ENCODE assay signal across 17 cellular contexts in genomic region chr16:14449334-14449733, GRCh38.
A peak's percentile ranks its signal among the peaks of the same experiment; 100 is the strongest.
DNase-seq lines count a peak whose midpoint lies in the region; ATAC-seq, FAIRE-seq and TF ChIP-seq lines count a peak whose summit lies in the region.
"Had no signal": no experiment of that assay in that cellular context is flagged by ENCODE, and none has a peak within 500 bp of the region (broad histone marks: within the 10 kb centered on the region; RNA-seq: fewer than 3 reads in every experiment).

No MANE protein-coding gene starts in this region.

- H3K9me1 ChIP-seq in K562 (ENCODE audit: control insufficient read depth, insufficient read depth, low read length): no peaks in the 10 kb centered on the region

- H3K9me3 ChIP-seq in HEK293 (ENCODE audit: control insufficient read depth, insufficient read depth, low read depth, low read length) (no peaks in the 10 kb centered on the region), PC-3 (ENCODE audit: low read length) (no peaks in the 10 kb centered on the region), K562 (replicated peaks; ENCODE audit: control insufficient read depth, insufficient read depth, low read depth, low read length) (no peaks in the 10 kb centered on the region), Caco-2 (no peaks in the 10 kb centered on the region)

- H3K9me3 Mint-ChIP-seq in Calu3 (ENCODE audit: low read depth, unreplicated experiment): no peaks in the 10 kb centered on the region
- H3K9me3 Mint-ChIP-seq in Caco-2 (ENCODE audit: unreplicated experiment): no peaks in the 10 kb centered on the region
- H3K9me3 Mint-ChIP-seq: CD4-positive, alpha-beta T cell; H9 had no signal

- TF ChIP-seq EP300 in K562 (IDR thresholded peaks at IDR 0.05; ENCODE audit: low read length): no peak

- H3K4me3 ChIP-seq in HEK293 (ENCODE audit: low read depth, low read length) (no peak overlapping the region), PC-3 (ENCODE audit: low read length) (no peak overlapping the region), K562 (no peak overlapping the region), Caco-2 (ENCODE audit: low read depth, low read length) (no peak overlapping the region)
- H3K4me3 ChIP-seq: GM12878 had no signal

- H4K20me1 ChIP-seq in PC-3 (ENCODE audit: low read length): no peaks in the 10 kb centered on the region
- H4K20me1 ChIP-seq in K562 (replicated peaks; ENCODE audit: control insufficient read depth, insufficient read depth, low read length): no peaks in the 10 kb centered on the region

- H3K27me3 ChIP-seq in PC-3 (ENCODE audit: low read length) (no peaks in the 10 kb centered on the region), K562 (ENCODE audit: control insufficient read depth in 2 of 2, insufficient read depth in 2 of 2, low read length in 2 of 2) (no peaks in the 10 kb centered on the region), Caco-2 (replicated peaks; ENCODE audit: control insufficient read depth, insufficient read depth, low read length) (no peaks in the 10 kb centered on the region)

- WGBS in K562 (ENCODE audit: insufficient coverage, low coverage, missing lambda C conversion rate): 50% methylated on average over 4 of the region's 4 CpGs

- H3K79me2 ChIP-seq in PC-3 (ENCODE audit: low read length): no peaks in the 10 kb centered on the region
- no peaks in the 10 kb centered on the region for H3K79me2 ChIP-seq in K562 (ENCODE audit: control insufficient read depth, insufficient read depth, low read length)

- H3K36me3 ChIP-seq in HEK293 (ENCODE audit: control insufficient read depth in 2 of 2, insufficient read depth in 1 of 2, low read length in 2 of 2) (peaks cover 0 to 12% of the 10 kb centered on the region in 2 experiments; a peak in 1 of 3 replicates), PC-3 (ENCODE audit: low read depth, low read length) (no peaks in the 10 kb centered on the region), K562 (ENCODE audit: control insufficient read depth, insufficient read depth, low read length) (peaks cover 9% of the 10 kb centered on the region; the same call in 2 of the 3 replicates), Caco-2 (ENCODE audit: control insufficient read depth, insufficient read depth, low read length) (no peaks in the 10 kb centered on the region)

- H3K4me2 ChIP-seq in PC-3 (ENCODE audit: low read length) (no peak overlapping the region), K562 (ENCODE audit: insufficient read depth, low read length) (no peak overlapping the region)
- H3K4me2 ChIP-seq: KMS-11 had no signal

- CTCF ChIA-PET in Calu3 (lab: Charles Lee): interaction anchor here (1.0 kb wide), 2 partner anchors 10 to 19 kb away, joined by 3 read pairs; no protein-coding TSS in a partner anchor
- CTCF ChIA-PET in HEK293 (lab: Yijun Ruan, JAX): no interaction called here
- CTCF ChIA-PET in PC-3 (lab: Charles Lee): no interaction called here
- CTCF ChIA-PET in K562 (lab: Yijun Ruan, JAX; ENCODE audit: low intra/inter-chr PET ratio): no interaction called here
- CTCF ChIA-PET in Caco-2 (lab: Charles Lee): no interaction called here

- no peak; the same call in 1 of the 2 replicates for ATAC-seq in PC-3
- no peak for ATAC-seq in K562
- ATAC-seq: GM12878 had no signal

- H3K36me3 Mint-ChIP-seq in Calu3 (ENCODE audit: insufficient read depth, unreplicated experiment): no peaks in the 10 kb centered on the region
- H3K36me3 Mint-ChIP-seq in Caco-2 (ENCODE audit: insufficient read depth, unreplicated experiment): no peaks in the 10 kb centered on the region

- H3F3A ChIP-seq in PC-3 (ENCODE audit: low read length, unreplicated experiment): no peaks in the 10 kb centered on the region

- no peak for TF ChIP-seq POLR2A in K562 (conservative IDR thresholded peaks at IDR 0.05)

- TF ChIP-seq CTCF in Calu3 (IDR thresholded peaks at IDR 0.05; ENCODE audit: unreplicated experiment): no peak
- no peak for TF ChIP-seq CTCF in HEK293 (tag by site-specific recombination; IDR thresholded peaks at IDR 0.05)
- TF ChIP-seq CTCF in PC-3 (conservative IDR thresholded peaks at IDR 0.05; ENCODE audit: low read depth, low read length): no peak
- TF ChIP-seq CTCF in K562 (IDR thresholded peaks at IDR 0.05 in 2 of 3, conservative IDR thresholded peaks at IDR 0.05 in 1 of 3; ENCODE audit: insufficient read depth in 2 of 3, low read depth in 1 of 3, low read length in 3 of 3): no peak
- TF ChIP-seq CTCF in Caco-2 (IDR thresholded peaks at IDR 0.05; ENCODE audit: insufficient read depth in 1 of 2, low read depth in 1 of 2, low read length in 1 of 2, severe bottlenecking in 1 of 2, unreplicated experiment in 1 of 2): no peak

- no TSS peak for BruUV-seq in Calu3 (replicated peaks; lab: Mats Ljungman, UMichigan)
- BruUV-seq in PC-3 (replicated peaks; lab: Mats Ljungman, UMichigan): no TSS peak
- BruUV-seq in K562 (replicated peaks; lab: Mats Ljungman, UMichigan): no TSS peak
- no TSS peak for BruUV-seq in Caco-2 (replicated peaks; lab: Mats Ljungman, UMichigan)

- no peak overlapping the region for H3K27ac ChIP-seq in HEK293 (ENCODE audit: extremely low read depth, low read depth, low read length)
- no peak overlapping the region for H3K27ac ChIP-seq in PC-3 (ENCODE audit: low read length)
- no peak overlapping the region for H3K27ac ChIP-seq in K562 (ENCODE audit: extremely low read depth, low read depth, low read length)
- H3K27ac ChIP-seq: C4-2B, KMS-11 had no signal

- H3K4me3 Mint-ChIP-seq in Calu3 (ENCODE audit: low read depth, unreplicated experiment) (peak overlapping the region; percentile 5), Caco-2 (ENCODE audit: unreplicated experiment) (no peak overlapping the region)
- H3K4me3 Mint-ChIP-seq: CD4-positive, alpha-beta T cell; H9 had no signal

- H3K4me1 ChIP-seq in HEK293 (ENCODE audit: control insufficient read depth, insufficient read depth, low read length) (no peaks in the 10 kb centered on the region), PC-3 (ENCODE audit: insufficient read depth, low read length) (peaks cover 10% of the 10 kb centered on the region), K562 (replicated peaks in 1 of 2; ENCODE audit: control insufficient read depth in 2 of 2, insufficient read depth in 2 of 2, low read length in 2 of 2) (no peaks in the 10 kb centered on the region), Caco-2 (no peaks in the 10 kb centered on the region)

- H3K9ac ChIP-seq in PC-3 (ENCODE audit: low read length): no peak overlapping the region
- H3K9ac ChIP-seq in K562 (ENCODE audit: insufficient read depth in 1 of 2, low read depth in 2 of 2, low read length in 2 of 2): no peak overlapping the region
- H3K9ac ChIP-seq: KMS-11 had no signal

- H3K4me1 Mint-ChIP-seq in Calu3 (ENCODE audit: low read depth, unreplicated experiment) (peaks cover 33% of the 10 kb centered on the region), Caco-2 (ENCODE audit: low read depth, unreplicated experiment) (peaks cover 9% of the 10 kb centered on the region)

- peak overlapping the region; percentile 15 for H3K27ac Mint-ChIP-seq in Calu3 (ENCODE audit: unreplicated experiment)
- no peak overlapping the region for H3K27ac Mint-ChIP-seq in Caco-2 (ENCODE audit: unreplicated experiment)
- H3K27ac Mint-ChIP-seq: CD4-positive, alpha-beta T cell had no signal

- in situ Hi-C loops in K562 (cut with MboI): no loop called here

- FAIRE-seq in K562 (lab: Jason Lieb, UNC): no peak
- FAIRE-seq: A204.1, GM12878, HTR-8/SVneo had no signal

- H3K27me3 Mint-ChIP-seq in Calu3 (ENCODE audit: unreplicated experiment): no peaks in the 10 kb centered on the region
- H3K27me3 Mint-ChIP-seq in Caco-2 (ENCODE audit: insufficient read depth, unreplicated experiment): no peaks in the 10 kb centered on the region
- H3K27me3 Mint-ChIP-seq: CD4-positive, alpha-beta T cell had no signal

- POLR2A ChIA-PET in HEK293 (lab: Yijun Ruan, JAX) (no interaction called here), PC-3 (lab: Charles Lee; ENCODE audit: unreplicated experiment) (no interaction called here), K562 (lab: Yijun Ruan, JAX) (no interaction called here), Caco-2 (lab: Charles Lee) (no interaction called here)

- H2AFZ ChIP-seq in PC-3 (ENCODE audit: low read length) (no peak overlapping the region), K562 (ENCODE audit: low read depth, low read length) (no peak overlapping the region)

- no peak for DNase-seq in Calu3
- peak; percentile 35 for DNase-seq in PC-3
- no peak for DNase-seq in K562 (ENCODE audit: extremely low read depth in 1 of 4, low spot score in 3 of 4)
- DNase-seq in NCI-H2081 treated with DMSO at 0.1 percent for 48 hours (lab: John Stamatoyannopoulos, UW): no peak
- DNase-seq in OCI-M2 (lab: John Stamatoyannopoulos, UW; ENCODE audit: unreplicated experiment): no peak
- no peak for DNase-seq in Caco-2
- DNase-seq: AML-193; CD4-positive, alpha-beta T cell; DND-41; GOT3; H9 had no signal

- H3K9me2 ChIP-seq in PC-3 (replicated peaks; ENCODE audit: low read length): no peaks in the 10 kb centered on the region

- intact Hi-C loops in Calu3 (cut with micrococcal nuclease; ENCODE audit: unreplicated experiment): loop anchor here (5.0 kb wide), 1 partner anchor 38 kb away; no protein-coding TSS in a partner anchor
- intact Hi-C loops in PC-3 (cut with micrococcal nuclease): no loop called here
- intact Hi-C loops in K562 (cut with micrococcal nuclease): no loop called here
- intact Hi-C loops in Caco-2 (cut with micrococcal nuclease; ENCODE audit: unreplicated experiment): no loop called here

- no peak for TF ChIP-seq RAD21 in K562 (CRISPR knock-in tag; conservative IDR thresholded peaks at IDR 0.05 in 1 of 2, IDR thresholded peaks at IDR 0.05 in 1 of 2)

TF ChIP-seq in HEK293, 187 proteins besides CTCF, POLR2A, EP300 and RAD21 (continues in another document):
- no peak for TF ChIP-seq ZNF146 (tag by site-specific recombination; IDR thresholded peaks at IDR 0.05)

TF ChIP-seq in K562, 482 proteins besides CTCF, POLR2A, EP300 and RAD21:
- no peak for TF ChIP-seq POLR2AphosphoS2 (IDR thresholded peaks at IDR 0.05; ENCODE audit: low read length)
- TF ChIP-seq MEIS2 (IDR thresholded peaks at IDR 0.05; ENCODE audit: partially characterized antibody): peak; percentile 29
